In genomic region chrX:6225307-6226052, GRCh38 we compare ENCODE assay signal across 10 cellular contexts. TPM values are rescaled to one million over a fixed set of nuclear protein-coding genes. Genes with fewer than 3 reads are reported as not detected.
DNase-seq lines count a peak whose midpoint lies in the region; ATAC-seq and TF ChIP-seq lines count a peak whose summit lies in the region.
"Had no signal": no experiment of that assay in that cellular context is flagged by ENCODE, and none has a peak within 500 bp of the region (broad histone marks: within the 10 kb centered on the region; RNA-seq: fewer than 3 reads in every experiment).

No MANE protein-coding gene starts in this region.

- DNase-seq in stimulated activated naive CD8-positive, alpha-beta T cell treated with anti-CD3 and anti-CD28 coated beads, Interleukin-15, Interleukin-2, amounts not matched to agents 100 U/mL and 50 U/mL, for 24 hours = no peak
- DNase-seq in cerebellum (ENCODE audit: low spot score) (peak; percentile 42), gastrocnemius medialis (no peak), HUDEP-2 (lab: John Stamatoyannopoulos, UW; ENCODE audit: unreplicated experiment in 76 of 76) (no peak)
- no peak for DNase-seq in naive thymus-derived CD8-positive, alpha-beta T cell
- no peak for DNase-seq in activated CD4-positive, alpha-beta memory T cell treated with anti-CD3 and anti-CD28 coated beads for 36 hours
- DNase-seq in central memory CD4-positive, alpha-beta T cell = no peak
- DNase-seq: kidney glomerular epithelial cell, NCI-H2029 treated with DMSO at 0.1 percent for 48 hours had no signal

- no peak for ATAC-seq in stimulated activated naive CD8-positive, alpha-beta T cell treated with anti-CD3 and anti-CD28 coated beads, Interleukin-15, Interleukin-2, amounts not matched to agents 100 U/mL and 50 U/mL, for 24 hours
- ATAC-seq in naive thymus-derived CD8-positive, alpha-beta T cell = no peak
- ATAC-seq in gastrocnemius medialis = no peak

- no peak for TF ChIP-seq CTCF in gastrocnemius medialis (IDR thresholded peaks at IDR 0.05 in 4 of 5, conservative IDR thresholded peaks at IDR 0.05 in 1 of 5)

- no peaks in the 10 kb centered on the region for H3K36me3 ChIP-seq in gastrocnemius medialis

- CTCF ChIA-PET in activated CD4-positive, alpha-beta memory T cell treated with anti-CD3 and anti-CD28 coated beads for 36 hours (lab: Charles Lee) = no interaction called here

- POLR2A ChIA-PET in naive thymus-derived CD8-positive, alpha-beta T cell (lab: Charles Lee) = no interaction called here
- POLR2A ChIA-PET in activated CD4-positive, alpha-beta memory T cell treated with anti-CD3 and anti-CD28 coated beads for 36 hours (lab: Charles Lee) = no interaction called here

- no peak overlapping the region for H3K27ac Mint-ChIP-seq in stimulated activated naive CD8-positive, alpha-beta T cell treated with anti-CD3 and anti-CD28 coated beads, Interleukin-15, Interleukin-2, amounts not matched to agents 100 ng/mL and 50 ng/mL, for 24 hours
- H3K27ac Mint-ChIP-seq in naive thymus-derived CD8-positive, alpha-beta T cell = no peak overlapping the region
- H3K27ac Mint-ChIP-seq in activated CD4-positive, alpha-beta memory T cell treated with anti-CD3 and anti-CD28 coated beads for 36 hours = no peak overlapping the region

- H3K9me3 Mint-ChIP-seq in stimulated activated naive CD8-positive, alpha-beta T cell treated with anti-CD3 and anti-CD28 coated beads, Interleukin-15, Interleukin-2, amounts not matched to agents 100 ng/mL and 50 ng/mL, for 24 hours = no peaks in the 10 kb centered on the region
- H3K9me3 Mint-ChIP-seq in naive thymus-derived CD8-positive, alpha-beta T cell = peaks cover 0 to 6% (median 0%) of the 10 kb centered on the region in 9 donors
- no peaks in the 10 kb centered on the region for H3K9me3 Mint-ChIP-seq in activated CD4-positive, alpha-beta memory T cell treated with anti-CD3 and anti-CD28 coated beads for 36 hours

- H3K4me3 Mint-ChIP-seq in stimulated activated naive CD8-positive, alpha-beta T cell treated with anti-CD3 and anti-CD28 coated beads, Interleukin-15, Interleukin-2, amounts not matched to agents 100 ng/mL and 50 ng/mL, for 24 hours = peak overlapping the region; percentile 7
- peak overlapping the region in 7 of 10 donors; percentile 36 to 78 (median 59) for H3K4me3 Mint-ChIP-seq in naive thymus-derived CD8-positive, alpha-beta T cell
- H3K4me3 Mint-ChIP-seq in activated CD4-positive, alpha-beta memory T cell treated with anti-CD3 and anti-CD28 coated beads for 36 hours = no peak overlapping the region

- peaks cover 31% of the 10 kb centered on the region for H3K27me3 Mint-ChIP-seq in stimulated activated naive CD8-positive, alpha-beta T cell treated with anti-CD3 and anti-CD28 coated beads, Interleukin-15, Interleukin-2, amounts not matched to agents 100 ng/mL and 50 ng/mL, for 24 hours
- H3K27me3 Mint-ChIP-seq in naive thymus-derived CD8-positive, alpha-beta T cell = peaks cover 10 to 36% (median 19%) of the 10 kb centered on the region in 5 donors
- H3K27me3 Mint-ChIP-seq in activated CD4-positive, alpha-beta memory T cell treated with anti-CD3 and anti-CD28 coated beads for 36 hours = peaks cover 17% of the 10 kb centered on the region

- H3K36me3 Mint-ChIP-seq in stimulated activated naive CD8-positive, alpha-beta T cell treated with anti-CD3 and anti-CD28 coated beads, Interleukin-15, Interleukin-2, amounts not matched to agents 100 ng/mL and 50 ng/mL, for 24 hours (ENCODE audit: low read depth) = no peaks in the 10 kb centered on the region
- peaks cover 0 to 3% (median 0%) of the 10 kb centered on the region in 3 donors for H3K36me3 Mint-ChIP-seq in naive thymus-derived CD8-positive, alpha-beta T cell
- H3K36me3 Mint-ChIP-seq in activated CD4-positive, alpha-beta memory T cell treated with anti-CD3 and anti-CD28 coated beads for 36 hours = no peaks in the 10 kb centered on the region

- intact Hi-C loops in gastrocnemius medialis (cut with DNase I; ENCODE audit: low total_unique reads) = no loop called here
- intact Hi-C loops in activated CD4-positive, alpha-beta memory T cell treated with anti-CD3 and anti-CD28 coated beads for 36 hours (cut with micrococcal nuclease) = no loop called here

- in situ Hi-C loops in gastrocnemius medialis (cut with MboI; ENCODE audit: low sequenced_read_pairs in 4 of 4) = no loop called here

- no peak for TF ChIP-seq POLR2A in gastrocnemius medialis (IDR thresholded peaks at IDR 0.05)

- H3K4me1 ChIP-seq in gastrocnemius medialis = no peaks in the 10 kb centered on the region

- no peaks in the 10 kb centered on the region for H3K4me1 Mint-ChIP-seq in stimulated activated naive CD8-positive, alpha-beta T cell treated with anti-CD3 and anti-CD28 coated beads, Interleukin-15, Interleukin-2, amounts not matched to agents 100 ng/mL and 50 ng/mL, for 24 hours (ENCODE audit: low read depth)
- H3K4me1 Mint-ChIP-seq in naive thymus-derived CD8-positive, alpha-beta T cell = peaks cover 0 to 6% (median 3%) of the 10 kb centered on the region in 4 donors
- no peaks in the 10 kb centered on the region for H3K4me1 Mint-ChIP-seq in activated CD4-positive, alpha-beta memory T cell treated with anti-CD3 and anti-CD28 coated beads for 36 hours (ENCODE audit: low read depth)

- H3K27ac ChIP-seq in gastrocnemius medialis = no peak overlapping the region

- H3K4me3 ChIP-seq in gastrocnemius medialis = peak overlapping the region in 2 of 4 donors; percentile 36 to 42

- no peaks in the 10 kb centered on the region for H3K9me3 ChIP-seq in gastrocnemius medialis

- peaks cover 0 to 46% (median 44%) of the 10 kb centered on the region in 3 donors for H3K27me3 ChIP-seq in gastrocnemius medialis

RNA-seq across cellular contexts. Expression of gene NLGN4X, which starts 3.2 kb away (rescaled TPM):
- 51.3 TPM for total RNA-seq in cerebellum
- not detected for total RNA-seq in naive thymus-derived CD8-positive, alpha-beta T cell
- not detected for polyA plus RNA-seq in naive thymus-derived CD8-positive, alpha-beta T cell
- under 1 TPM; 0.31 to 0.52 (median 0.47) TPM for total RNA-seq in gastrocnemius medialis
- not detected for total RNA-seq in activated CD4-positive, alpha-beta memory T cell treated with anti-CD3 and anti-CD28 coated beads for 36 hours

Comparison
In these comparisons a context has a peak if more than half of its experiments do, and no peak if none do; other contexts are left out.
1. RNA of gene NLGN4X, which starts 3.2 kb away (total RNA-seq): 51.3 TPM in cerebellum (single experiment); 0.31 to 0.52 TPM in gastrocnemius medialis, not detected in naive thymus-derived CD8-positive, alpha-beta T cell and not detected in activated CD4-positive, alpha-beta memory T cell treated with anti-CD3 and anti-CD28 coated beads for 36 hours; every median in the first group is over 10 times any median in the second.